Comparison of ENCODE assay signal across 11 cellular contexts in genomic region chr14:97306785-97307246, GRCh38.
A peak's percentile ranks its signal among the peaks of the same experiment; 100 is the strongest.
DNase-seq lines count a peak whose midpoint lies in the region; ATAC-seq lines count a peak whose summit lies in the region.
"Had no signal": no experiment of that assay in that cellular context is flagged by ENCODE, and none has a peak within 500 bp of the region (broad histone marks: within the 10 kb centered on the region; RNA-seq: fewer than 3 reads in every experiment).

No MANE protein-coding gene starts in this region.

- H3K27me3 Mint-ChIP-seq in T-helper 2 cell treated with Interferon-gamma antibody and Interleukin-4, amounts not matched to agents 5 μg/mL and 100 μg/mL, for 36 hours (ENCODE audit: low read depth), result no peaks in the 10 kb centered on the region
- H3K27me3 Mint-ChIP-seq in naive thymus-derived CD4-positive, alpha-beta T cell, result no peaks in the 10 kb centered on the region

- H3K4me1 ChIP-seq in naive thymus-derived CD4-positive, alpha-beta T cell (ENCODE audit: control insufficient read depth in 2 of 2, insufficient read depth in 2 of 2, low read length in 2 of 2), result peaks cover 8% of the 10 kb centered on the region in 2 donors
- H3K4me1 ChIP-seq: tibial artery had no signal

- H3K4me3 ChIP-seq in naive thymus-derived CD4-positive, alpha-beta T cell (ENCODE audit: low read length), result no peak overlapping the region
- H3K4me3 ChIP-seq: tibial artery had no signal

- ATAC-seq in HG02678 (IDR thresholded peaks at IDR 0.05; ENCODE audit: unreplicated experiment) (peak; percentile 47), GM19463 (IDR thresholded peaks at IDR 0.05; ENCODE audit: unreplicated experiment) (no peak), HG02588 (IDR thresholded peaks at IDR 0.05; ENCODE audit: unreplicated experiment) (no peak)
- no peak for ATAC-seq in naive thymus-derived CD4-positive, alpha-beta T cell

- no peak overlapping the region for H3K27ac ChIP-seq in naive thymus-derived CD4-positive, alpha-beta T cell (ENCODE audit: low read depth, low read length)
- H3K27ac ChIP-seq: tibial artery had no signal

- DNase-seq in activated CD4-positive, alpha-beta T cell treated with anti-CD3 and anti-CD28 coated beads for 48 hours, result peak; percentile 25
- DNase-seq in activated CD4-positive, alpha-beta T cell treated with anti-CD3 and anti-CD28 coated beads, Interleukin-2, amount 50 U/mL, for 4 hours, result no peak
- peak; percentile 16 for DNase-seq in T-helper 2 cell treated with Interferon-gamma antibody and Interleukin-4, amounts not matched to agents 5 μg/mL and 100 μg/mL, for 36 hours (ENCODE audit: low spot score)
- peak in 3 of 9 donors; percentile 2 to 15 (median 6) for DNase-seq in naive thymus-derived CD4-positive, alpha-beta T cell
- no peak for DNase-seq in islet precursor cell
- DNase-seq: amniotic stem cell, NCI-H1105, tibial artery had no signal

- peaks cover 3% of the 10 kb centered on the region for H3K9me3 Mint-ChIP-seq in T-helper 2 cell treated with Interferon-gamma antibody and Interleukin-4, amounts not matched to agents 5 μg/mL and 100 μg/mL, for 36 hours
- no peaks in the 10 kb centered on the region for H3K9me3 Mint-ChIP-seq in naive thymus-derived CD4-positive, alpha-beta T cell

- CTCF ChIA-PET in naive thymus-derived CD4-positive, alpha-beta T cell (lab: Charles Lee), result interaction anchor here (0.6 kb wide), 1 partner anchor 1217 kb away, joined by 3 read pairs; no protein-coding TSS in a partner anchor

- H3K36me3 Mint-ChIP-seq in T-helper 2 cell treated with Interferon-gamma antibody and Interleukin-4, amounts not matched to agents 5 μg/mL and 100 μg/mL, for 36 hours (ENCODE audit: low read depth), result peaks cover 12% of the 10 kb centered on the region
- H3K36me3 Mint-ChIP-seq in naive thymus-derived CD4-positive, alpha-beta T cell, result no peaks in the 10 kb centered on the region

- intact Hi-C loops in naive thymus-derived CD4-positive, alpha-beta T cell (cut with micrococcal nuclease), result loop anchor here in 1 of 2 donors (5.0 kb wide), 1 partner anchor 150 kb away; no protein-coding TSS in a partner anchor

- H3K27ac Mint-ChIP-seq in T-helper 2 cell treated with Interferon-gamma antibody and Interleukin-4, amounts not matched to agents 5 μg/mL and 100 μg/mL, for 36 hours, result peak overlapping the region; percentile 72
- H3K27ac Mint-ChIP-seq in naive thymus-derived CD4-positive, alpha-beta T cell, result peak overlapping the region; percentile 31 to 95 (median 48)

- no peaks in the 10 kb centered on the region for H3K9me3 ChIP-seq in naive thymus-derived CD4-positive, alpha-beta T cell (ENCODE audit: control insufficient read depth in 2 of 3, low read length in 3 of 3)
- H3K9me3 ChIP-seq: tibial artery had no signal

- H3K4me3 Mint-ChIP-seq in T-helper 2 cell treated with Interferon-gamma antibody and Interleukin-4, amounts not matched to agents 5 μg/mL and 100 μg/mL, for 36 hours, result peak overlapping the region; percentile 42
- peak overlapping the region in 2 of 10 donors; percentile 25 to 34 for H3K4me3 Mint-ChIP-seq in naive thymus-derived CD4-positive, alpha-beta T cell

- POLR2A ChIA-PET in naive thymus-derived CD4-positive, alpha-beta T cell (lab: Charles Lee), result no interaction called here

- peaks cover 62% of the 10 kb centered on the region for H3K4me1 Mint-ChIP-seq in T-helper 2 cell treated with Interferon-gamma antibody and Interleukin-4, amounts not matched to agents 5 μg/mL and 100 μg/mL, for 36 hours (ENCODE audit: low read depth)
- peaks cover 10 to 42% (median 26%) of the 10 kb centered on the region in 7 donors for H3K4me1 Mint-ChIP-seq in naive thymus-derived CD4-positive, alpha-beta T cell

- H3K36me3 ChIP-seq in naive thymus-derived CD4-positive, alpha-beta T cell (ENCODE audit: control insufficient read depth in 2 of 3, insufficient read depth in 3 of 3, low read length in 3 of 3), result no peaks in the 10 kb centered on the region
- H3K36me3 ChIP-seq: tibial artery had no signal

- no peaks in the 10 kb centered on the region for H3K27me3 ChIP-seq in naive thymus-derived CD4-positive, alpha-beta T cell (ENCODE audit: control insufficient read depth in 2 of 2, insufficient read depth in 2 of 2, low read length in 2 of 2)
- H3K27me3 ChIP-seq: tibial artery had no signal

Comparison
In these comparisons a context has a peak if more than half of its experiments do, and no peak if none do; other contexts are left out.
1. DNase-seq: peak in activated CD4-positive, alpha-beta T cell treated with anti-CD3 and anti-CD28 coated beads for 48 hours (single experiment) and T-helper 2 cell treated with Interferon-gamma antibody and Interleukin-4, amounts not matched to agents 5 μg/mL and 100 μg/mL, for 36 hours (single experiment); none in activated CD4-positive, alpha-beta T cell treated with anti-CD3 and anti-CD28 coated beads, Interleukin-2, amount 50 U/mL, for 4 hours (0 of 2) and islet precursor cell (single experiment).